ENCODE assay signal across 13 cellular contexts in the genomic region with DNA sequence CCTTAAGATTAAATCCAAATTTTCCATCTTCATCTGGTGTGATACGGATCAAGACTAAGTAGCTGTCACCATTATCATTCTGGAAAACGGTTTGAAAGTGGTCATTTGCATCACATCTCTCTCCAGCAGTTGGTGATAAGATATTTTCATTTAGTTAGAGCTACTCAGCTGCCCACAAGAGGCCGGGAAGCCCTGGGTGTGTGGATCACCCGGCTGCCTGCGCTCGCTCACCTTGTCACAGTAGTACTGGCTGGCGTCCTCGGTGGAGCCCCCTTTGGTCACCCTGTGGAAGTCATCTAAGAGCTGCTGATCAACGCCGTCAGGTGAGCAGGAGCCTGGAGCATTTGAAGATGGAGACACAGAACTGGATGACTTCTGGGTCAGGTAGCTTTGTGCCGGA.
DNase-seq lines count a peak whose midpoint lies in the region; TF ChIP-seq lines count a peak whose summit lies in the region.
"Had no signal": no experiment of that assay in that cellular context is flagged by ENCODE, and none has a peak within 500 bp of the region (broad histone marks: within the 10 kb centered on the region; RNA-seq: fewer than 3 reads in every experiment).

No MANE protein-coding gene starts in this region.

- H3K4me1 ChIP-seq in HUES48 (ENCODE audit: control insufficient read depth, insufficient read depth, low read length) (peaks cover 33% of the 10 kb centered on the region), tibial nerve (no peaks in the 10 kb centered on the region)
- H3K4me1 ChIP-seq: uterus had no signal

- TF ChIP-seq POLR2A in tibial nerve (IDR thresholded peaks at IDR 0.05), result no peak

- H3K27ac ChIP-seq in HUES48 (ENCODE audit: low read depth, low read length) (peak overlapping the region; percentile 22), tibial nerve (no peak overlapping the region)
- H3K27ac ChIP-seq: uterus had no signal

- DNase-seq in activated CD4-positive, alpha-beta T cell treated with anti-CD3 and anti-CD28 coated beads for 48 hours, result peak; percentile 56
- DNase-seq in activated CD4-positive, alpha-beta T cell treated with anti-CD3 and anti-CD28 coated beads, Interleukin-2, amount 50 U/mL, for 1 hour, result no peak
- DNase-seq in astrocyte of the cerebellum (ENCODE audit: low read depth) (no peak), osteocyte (ENCODE audit: extremely low spot score, unreplicated experiment) (no peak), pons (ENCODE audit: low spot score) (no peak), tibial nerve (ENCODE audit: low spot score in 2 of 2) (no peak), epidermal melanocyte (ENCODE audit: insufficient read length, low spot score) (no peak)
- DNase-seq: activated effector memory CD4-positive, alpha-beta T cell treated with anti-CD3 and anti-CD28 coated beads, Interleukin-2, amount 50 U/mL, for 16 hours; NCI-H1436; NK-92 treated with Interleukin-12 subunit alpha and Interleukin-12 subunit beta, amount 100 ng/mL, for 24 hours; T-helper 9 cell; uterus had no signal

- H3K9me3 ChIP-seq in HUES48 (ENCODE audit: control insufficient read depth, insufficient read depth, low read length) (no peaks in the 10 kb centered on the region), tibial nerve (no peaks in the 10 kb centered on the region)
- H3K9me3 ChIP-seq: uterus had no signal

- H3K27ac Mint-ChIP-seq in osteocyte (ENCODE audit: unreplicated experiment), result no peak overlapping the region

- 65 to 70% methylated on average over 11 of the region's 11 CpGs for WGBS in tibial nerve, 2 donors

- H3K9me3 Mint-ChIP-seq in osteocyte (ENCODE audit: unreplicated experiment), result no peaks in the 10 kb centered on the region

- H3K36me3 Mint-ChIP-seq in osteocyte (ENCODE audit: unreplicated experiment), result peaks cover 5% of the 10 kb centered on the region

- in situ Hi-C loops in astrocyte of the cerebellum (cut with HindIII; ENCODE audit: low sequenced_read_pairs), result no loop called here

- H3K27me3 Mint-ChIP-seq in osteocyte (ENCODE audit: unreplicated experiment), result no peaks in the 10 kb centered on the region

- H3K27me3 ChIP-seq in HUES48 (ENCODE audit: control insufficient read depth, insufficient read depth, low read length) (no peaks in the 10 kb centered on the region), tibial nerve (no peaks in the 10 kb centered on the region)
- H3K27me3 ChIP-seq: uterus had no signal

- TF ChIP-seq CTCF in astrocyte of the cerebellum (IDR thresholded peaks at IDR 0.05; ENCODE audit: low read depth, low read length, missing control alignments), result peak; percentile 5
- TF ChIP-seq CTCF in osteocyte (IDR thresholded peaks at IDR 0.05), result peak; percentile 8
- TF ChIP-seq CTCF in tibial nerve (IDR thresholded peaks at IDR 0.05), result no peak

- H3K4me1 Mint-ChIP-seq in osteocyte (ENCODE audit: unreplicated experiment), result peaks cover 3% of the 10 kb centered on the region

- H3K36me3 ChIP-seq in HUES48 (ENCODE audit: control insufficient read depth, insufficient read depth, low read length) (no peaks in the 10 kb centered on the region), tibial nerve (no peaks in the 10 kb centered on the region)
- H3K36me3 ChIP-seq: uterus had no signal

- H3K4me3 ChIP-seq in HUES48 (ENCODE audit: low read depth, low read length), result peak overlapping the region; percentile 14; the same call in 1 of the 2 replicates
- no peak overlapping the region for H3K4me3 ChIP-seq in astrocyte of the cerebellum (ENCODE audit: low read depth, low read length)
- no peak overlapping the region for H3K4me3 ChIP-seq in tibial nerve
- H3K4me3 ChIP-seq: uterus had no signal

- TF ChIP-seq EP300 in tibial nerve (IDR thresholded peaks at IDR 0.05), result no peak

- H3K4me3 Mint-ChIP-seq in osteocyte (ENCODE audit: unreplicated experiment), result no peak overlapping the region

- 0 out of 2 replicates have a peak overlapping the region, but pooled peaks have one; percentile 8 for H3K9ac ChIP-seq in HUES48 (ENCODE audit: low read depth, low read length)

Comparison
In these comparisons a context has a peak if more than half of its experiments do, and no peak if none do; other contexts are left out.
1. CTCF ChIP-seq: peak in astrocyte of the cerebellum (single experiment) and osteocyte (single experiment); none in tibial nerve (0 of 5).